ENCODE assay signal across 9 cellular contexts in genomic region chr5:59296317-59297264, GRCh38.
DNase-seq lines count a peak whose midpoint lies in the region; ATAC-seq, FAIRE-seq and TF ChIP-seq lines count a peak whose summit lies in the region.
"Had no signal": no experiment of that assay in that cellular context is flagged by ENCODE, and none has a peak within 500 bp of the region (broad histone marks: within the 10 kb centered on the region; RNA-seq: fewer than 3 reads in every experiment).

No MANE protein-coding gene starts in this region.

- TF ChIP-seq CTCF in astrocyte (IDR thresholded peaks at IDR 0.05; ENCODE audit: insufficient read depth, low read depth, low read length) (no peak), tibial artery (IDR thresholded peaks at IDR 0.05) (no peak)

- no peak for DNase-seq in activated CD4-positive, alpha-beta memory T cell treated with anti-CD3 and anti-CD28 coated beads, Interleukin-2, amount 10 ng/mL, durations not matched to agents 7 days and 5 days
- DNase-seq in activated CD4-positive, alpha-beta memory T cell treated with anti-CD3 and anti-CD28 coated beads for 36 hours = no peak
- DNase-seq in astrocyte (ENCODE audit: low read depth) (peak; percentile 53), kidney glomerular epithelial cell (lab: John Stamatoyannopoulos, UW) (peak; percentile 85), tibial artery (no peak), NCI-H1417 (lab: John Stamatoyannopoulos, UW) (no peak)
- DNase-seq: DMS79 had no signal

- peaks cover 5% of the 10 kb centered on the region for H3K4me1 ChIP-seq in astrocyte (ENCODE audit: insufficient read depth, low read length)
- peaks cover 0 to 27% (median 9%) of the 10 kb centered on the region in 4 donors for H3K4me1 ChIP-seq in tibial artery

- ATAC-seq in HG03378 (IDR thresholded peaks at IDR 0.05; ENCODE audit: unreplicated experiment) (no peak), HG02798 (IDR thresholded peaks at IDR 0.05; ENCODE audit: poor library complexity, unreplicated experiment) (no peak)

- H2AFZ ChIP-seq in astrocyte (ENCODE audit: low read depth, low read length) = peak overlapping the region; percentile 73

- CTCF ChIA-PET in activated CD4-positive, alpha-beta memory T cell treated with anti-CD3 and anti-CD28 coated beads, Interleukin-2, amount 10 ng/mL, durations not matched to agents 7 days and 5 days (lab: Charles Lee) = interaction anchor here (0.8 kb wide), 1 partner anchor 410 kb away, joined by 3 read pairs; no protein-coding TSS in a partner anchor
- CTCF ChIA-PET in activated CD4-positive, alpha-beta memory T cell treated with anti-CD3 and anti-CD28 coated beads for 36 hours (lab: Charles Lee) = interaction anchor here (0.6 kb wide), 1 partner anchor 87 kb away, joined by 4 read pairs; no protein-coding TSS in a partner anchor

- peak overlapping the region; percentile 69 for H3K9ac ChIP-seq in astrocyte (ENCODE audit: low read length)

- no peak overlapping the region for H3K27ac Mint-ChIP-seq in activated CD4-positive, alpha-beta memory T cell treated with anti-CD3 and anti-CD28 coated beads, Interleukin-2, amount 10 ng/mL, durations not matched to agents 7 days and 5 days
- no peak overlapping the region for H3K27ac Mint-ChIP-seq in activated CD4-positive, alpha-beta memory T cell treated with anti-CD3 and anti-CD28 coated beads for 36 hours
- H3K27ac Mint-ChIP-seq in astrocyte (ENCODE audit: unreplicated experiment) = peak overlapping the region; percentile 96

- peak; percentile 26 for FAIRE-seq in astrocyte (lab: Jason Lieb, UNC)

- H3K4me3 Mint-ChIP-seq in activated CD4-positive, alpha-beta memory T cell treated with anti-CD3 and anti-CD28 coated beads, Interleukin-2, amount 10 ng/mL, durations not matched to agents 7 days and 5 days = peak overlapping the region; percentile 7
- no peak overlapping the region for H3K4me3 Mint-ChIP-seq in activated CD4-positive, alpha-beta memory T cell treated with anti-CD3 and anti-CD28 coated beads for 36 hours
- H3K4me3 Mint-ChIP-seq in astrocyte (ENCODE audit: unreplicated experiment) = peak overlapping the region; percentile 71

- H3K27me3 ChIP-seq in astrocyte (ENCODE audit: insufficient read depth, low read length) (no peaks in the 10 kb centered on the region), tibial artery (no peaks in the 10 kb centered on the region)

- H3K27ac ChIP-seq in astrocyte (ENCODE audit: low read depth, low read length) (peak overlapping the region; percentile 60), tibial artery (peak overlapping the region; percentile 30 to 48)

- POLR2A ChIA-PET in activated CD4-positive, alpha-beta memory T cell treated with anti-CD3 and anti-CD28 coated beads, Interleukin-2, amount 10 ng/mL, durations not matched to agents 7 days and 5 days (lab: Charles Lee) = no interaction called here
- POLR2A ChIA-PET in activated CD4-positive, alpha-beta memory T cell treated with anti-CD3 and anti-CD28 coated beads for 36 hours (lab: Charles Lee) = no interaction called here

- no peaks in the 10 kb centered on the region for H3K79me2 ChIP-seq in astrocyte (ENCODE audit: insufficient read depth, low read length)

- H3K4me2 ChIP-seq in astrocyte (ENCODE audit: low read length) = peak overlapping the region; percentile 85

- H3K9me3 ChIP-seq in astrocyte (ENCODE audit: insufficient read depth, low read depth, low read length) (no peaks in the 10 kb centered on the region), tibial artery (no peaks in the 10 kb centered on the region)

- no peaks in the 10 kb centered on the region for H3K9me3 Mint-ChIP-seq in activated CD4-positive, alpha-beta memory T cell treated with anti-CD3 and anti-CD28 coated beads, Interleukin-2, amount 10 ng/mL, durations not matched to agents 7 days and 5 days
- H3K9me3 Mint-ChIP-seq in activated CD4-positive, alpha-beta memory T cell treated with anti-CD3 and anti-CD28 coated beads for 36 hours = no peaks in the 10 kb centered on the region
- H3K9me3 Mint-ChIP-seq in astrocyte (ENCODE audit: unreplicated experiment) = no peaks in the 10 kb centered on the region

- intact Hi-C loops in activated CD4-positive, alpha-beta memory T cell treated with anti-CD3 and anti-CD28 coated beads for 36 hours (cut with micrococcal nuclease) = no loop called here
- intact Hi-C loops in tibial artery (cut with DNase I; ENCODE audit: low total_unique reads) = no loop called here

- no peaks in the 10 kb centered on the region for H3K27me3 Mint-ChIP-seq in activated CD4-positive, alpha-beta memory T cell treated with anti-CD3 and anti-CD28 coated beads, Interleukin-2, amount 10 ng/mL, durations not matched to agents 7 days and 5 days
- no peaks in the 10 kb centered on the region for H3K27me3 Mint-ChIP-seq in activated CD4-positive, alpha-beta memory T cell treated with anti-CD3 and anti-CD28 coated beads for 36 hours
- H3K27me3 Mint-ChIP-seq in astrocyte (ENCODE audit: low read depth, unreplicated experiment) = no peaks in the 10 kb centered on the region

- H3K36me3 Mint-ChIP-seq in activated CD4-positive, alpha-beta memory T cell treated with anti-CD3 and anti-CD28 coated beads, Interleukin-2, amount 10 ng/mL, durations not matched to agents 7 days and 5 days (ENCODE audit: low read depth) = no peaks in the 10 kb centered on the region
- no peaks in the 10 kb centered on the region for H3K36me3 Mint-ChIP-seq in activated CD4-positive, alpha-beta memory T cell treated with anti-CD3 and anti-CD28 coated beads for 36 hours
- H3K36me3 Mint-ChIP-seq in astrocyte (ENCODE audit: low read depth, unreplicated experiment) = no peaks in the 10 kb centered on the region

- no peaks in the 10 kb centered on the region for H4K20me1 ChIP-seq in astrocyte (ENCODE audit: insufficient read depth, low read length)

- H3K4me3 ChIP-seq in astrocyte (ENCODE audit: insufficient read depth, low read depth, low read length) = peak overlapping the region; percentile 53
- H3K4me3 ChIP-seq in tibial artery = peak overlapping the region; percentile 30 to 47

- peaks cover 4% of the 10 kb centered on the region for H3K4me1 Mint-ChIP-seq in activated CD4-positive, alpha-beta memory T cell treated with anti-CD3 and anti-CD28 coated beads, Interleukin-2, amount 10 ng/mL, durations not matched to agents 7 days and 5 days
- H3K4me1 Mint-ChIP-seq in activated CD4-positive, alpha-beta memory T cell treated with anti-CD3 and anti-CD28 coated beads for 36 hours (ENCODE audit: low read depth) = peaks cover 17% of the 10 kb centered on the region
- H3K4me1 Mint-ChIP-seq in astrocyte (ENCODE audit: low read depth, unreplicated experiment) = peaks cover 22% of the 10 kb centered on the region

- no peaks in the 10 kb centered on the region for H3K36me3 ChIP-seq in astrocyte (ENCODE audit: insufficient read depth, low read length)
- H3K36me3 ChIP-seq in tibial artery = no peaks in the 10 kb centered on the region

Comparison
In these comparisons a context has a peak if more than half of its experiments do, and no peak if none do; other contexts are left out.
1. DNase-seq: peak in astrocyte (single experiment) and kidney glomerular epithelial cell (single experiment); none in activated CD4-positive, alpha-beta memory T cell treated with anti-CD3 and anti-CD28 coated beads, Interleukin-2, amount 10 ng/mL, durations not matched to agents 7 days and 5 days (single experiment), activated CD4-positive, alpha-beta memory T cell treated with anti-CD3 and anti-CD28 coated beads for 36 hours (single experiment), tibial artery (0 of 2) and NCI-H1417 (0 of 3).